8 cellular contexts compared by ENCODE assay signal in genomic region chr20:63973636-63974401, GRCh38. TPM values are rescaled to one million over a fixed set of nuclear protein-coding genes. Genes with fewer than 3 reads are reported as not detected.
DNase-seq lines count a peak whose midpoint lies in the region; ATAC-seq and TF ChIP-seq lines count a peak whose summit lies in the region.

No MANE protein-coding gene starts in this region.

- DNase-seq in CD1c-positive myeloid dendritic cell (ENCODE audit: extremely low spot score) (peak; percentile 90), HCEC 1CT (peak; percentile 78), NCI-H446 treated with DMSO at 0.1 percent for 48 hours (lab: John Stamatoyannopoulos, UW) (peak; percentile 45), colonic mucosa (peak; percentile 90), kidney tubule cell (ENCODE audit: low spot score) (peak; percentile 83)
- peak; percentile 83 for DNase-seq in activated CD4-positive, alpha-beta T cell treated with anti-CD3 and anti-CD28 coated beads for 48 hours
- peak; percentile 74 to 84 for DNase-seq in stimulated activated CD4-positive, alpha-beta T cell treated with anti-CD3 and anti-CD28 coated beads, Interleukin-1b, Interleukin-23, amount 100 ng/mL, for 4 hours (ENCODE audit: low read depth in 2 of 2)

- peak; percentile 99 for TF ChIP-seq CTCF in colonic mucosa (IDR thresholded peaks at IDR 0.05)

- no peaks in the 10 kb centered on the region for H3K9me3 ChIP-seq in colonic mucosa

- H3K9ac ChIP-seq in colonic mucosa (ENCODE audit: low read depth in 2 of 2, low read length in 2 of 2), result peak overlapping the region; percentile 19 to 24

- H3K27ac ChIP-seq in colonic mucosa, result no peak overlapping the region

- no peak for ATAC-seq in GM19023 (IDR thresholded peaks at IDR 0.05; ENCODE audit: unreplicated experiment)

- intact Hi-C loops in colonic mucosa (cut with DNase I), result loop anchor here (10.0 kb wide), 2 partner anchors 189 to 439 kb away; partner anchors contain the start of gene PTK6

- no peak overlapping the region for H3K4me3 ChIP-seq in colonic mucosa

- H3K27me3 ChIP-seq in colonic mucosa, result peaks cover 5% of the 10 kb centered on the region

- no peaks in the 10 kb centered on the region for H3K36me3 ChIP-seq in colonic mucosa

- peaks cover 8% of the 10 kb centered on the region for H3K4me1 ChIP-seq in colonic mucosa

RNA-seq across cellular contexts. Expression of gene ZNF512B, which starts 4.1 kb away (rescaled TPM):
- 1 to 10 TPM; 1.9 TPM for total RNA-seq in colonic mucosa

RNA-seq across cellular contexts. Expression of gene SAMD10, which starts 5.6 kb away (rescaled TPM):
- total RNA-seq in colonic mucosa, result 1 to 10 TPM; 6.1 to 6.4 TPM

RNA-seq across cellular contexts. Expression of gene PRPF6, which starts 7.1 kb away (rescaled TPM):
- total RNA-seq in colonic mucosa, result 10 to 100 TPM; 53.0 to 68.6 TPM

RNA-seq across cellular contexts. Expression of gene UCKL1, which starts 17.6 kb away (rescaled TPM):
- 10 to 100 TPM; 33.6 to 49.5 TPM for total RNA-seq in colonic mucosa
